ENCODE assay signal across 10 cellular contexts in the genomic region with DNA sequence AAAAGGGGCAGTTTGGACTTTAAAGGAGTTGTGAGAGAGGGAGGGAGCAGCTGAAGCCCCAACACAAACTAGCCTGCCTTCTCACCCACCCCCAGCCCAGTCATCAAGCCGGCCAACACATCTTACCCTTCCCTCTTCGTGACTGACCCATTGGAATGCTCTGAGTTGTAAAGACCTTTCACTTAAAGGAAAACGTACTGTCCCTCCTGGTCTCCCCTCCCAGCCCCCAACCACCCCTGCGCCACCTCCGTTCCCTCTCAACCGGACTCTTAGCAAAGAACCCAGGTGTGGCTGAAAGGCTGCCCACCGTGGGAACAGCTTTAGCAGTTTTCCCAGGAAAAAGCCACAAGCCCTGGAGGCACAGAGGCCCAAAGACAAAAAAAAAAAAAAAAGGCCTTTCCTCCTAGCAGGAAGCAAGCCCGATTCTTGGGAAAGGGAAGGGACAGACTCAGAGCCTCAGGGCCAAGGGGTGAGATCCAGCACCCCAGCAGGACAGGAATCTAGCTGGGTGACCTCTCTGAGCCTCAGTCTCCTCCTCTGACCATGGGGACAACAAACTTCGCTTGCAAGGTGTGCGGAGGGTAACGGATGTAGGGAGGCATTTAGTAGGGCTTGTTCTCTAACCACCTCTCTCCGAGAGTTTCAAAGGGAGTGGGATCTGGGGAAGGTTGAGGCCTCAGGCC. TPM values are rescaled to one million over a fixed set of nuclear protein-coding genes. Genes with fewer than 3 reads are reported as not detected.
A peak's percentile ranks its signal among the peaks of the same experiment; 100 is the strongest.
DNase-seq lines count a peak whose midpoint lies in the region; ATAC-seq and TF ChIP-seq lines count a peak whose summit lies in the region.
"Had no signal": no experiment of that assay in that cellular context is flagged by ENCODE, and none has a peak within 500 bp of the region (broad histone marks: within the 10 kb centered on the region; RNA-seq: fewer than 3 reads in every experiment).

No MANE protein-coding gene starts in this region.

- H3K27ac Mint-ChIP-seq in naive thymus-derived CD8-positive, alpha-beta T cell: peak overlapping the region in 1 of 10 donors; percentile 65

- peaks cover 0 to 8% (median 1%) of the 10 kb centered on the region in 4 donors for H3K4me1 Mint-ChIP-seq in naive thymus-derived CD8-positive, alpha-beta T cell

- no peaks in the 10 kb centered on the region for H3K9me3 Mint-ChIP-seq in naive thymus-derived CD8-positive, alpha-beta T cell

- H3K4me3 Mint-ChIP-seq in naive thymus-derived CD8-positive, alpha-beta T cell: peak overlapping the region; percentile 62 to 80 (median 74)

- peaks cover 0 to 2% (median 0%) of the 10 kb centered on the region in 3 donors for H3K36me3 Mint-ChIP-seq in naive thymus-derived CD8-positive, alpha-beta T cell

- peaks cover 4 to 38% (median 20%) of the 10 kb centered on the region in 5 donors for H3K27me3 Mint-ChIP-seq in naive thymus-derived CD8-positive, alpha-beta T cell

- H3K27ac ChIP-seq in ACC112 (ENCODE audit: low read depth, low read length): peak overlapping the region; percentile 21; the same call in 1 of the 2 replicates

- H2AFZ ChIP-seq in ACC112 (ENCODE audit: low read length, unreplicated experiment): peak overlapping the region; percentile 91

- H3K79me2 ChIP-seq in ACC112 (ENCODE audit: control insufficient read depth, insufficient read depth, low read length, unreplicated experiment): no peaks in the 10 kb centered on the region

- no peaks in the 10 kb centered on the region for H3K36me3 ChIP-seq in ACC112 (ENCODE audit: insufficient read depth, low read length)

- no peaks in the 10 kb centered on the region for H3K27me3 ChIP-seq in ACC112 (ENCODE audit: insufficient read depth, low read length)

- no peak for TF ChIP-seq CTCF in epithelial cell of proximal tubule (conservative IDR thresholded peaks at IDR 0.05; ENCODE audit: low read depth, low read length)

- peaks cover 4% of the 10 kb centered on the region for H3K4me1 ChIP-seq in ACC112 (ENCODE audit: control insufficient read depth, insufficient read depth, low read length, unreplicated experiment)

- ATAC-seq in naive thymus-derived CD8-positive, alpha-beta T cell: no peak
- ATAC-seq in GM19452 (IDR thresholded peaks at IDR 0.05; ENCODE audit: unreplicated experiment): no peak

- peak overlapping the region; percentile 87 for H3K4me3 ChIP-seq in ACC112 (ENCODE audit: low read depth, low read length)
- peak overlapping the region; percentile 65 for H3K4me3 ChIP-seq in epithelial cell of proximal tubule (ENCODE audit: low read depth, low read length)

- POLR2A ChIA-PET in naive thymus-derived CD8-positive, alpha-beta T cell (lab: Charles Lee): interaction anchor here (0.5 kb wide), 1 partner anchor 153 kb away, joined by 8 read pairs; no protein-coding TSS in a partner anchor

- DNase-seq in M059J (ENCODE audit: low read depth) (peak; percentile 22), epithelial cell of proximal tubule (ENCODE audit: low read depth) (no peak), DMS114 treated with DMSO at 0.1 percent for 48 hours (lab: John Stamatoyannopoulos, UW; ENCODE audit: unreplicated experiment) (no peak), kidney glomerular epithelial cell (lab: John Stamatoyannopoulos, UW) (no peak)
- peak in 1 of 10 donors; percentile 42 for DNase-seq in naive thymus-derived CD8-positive, alpha-beta T cell
- DNase-seq in activated effector memory CD4-positive, alpha-beta T cell treated with Interleukin-2 at 50 U/mL for 16 hours: no peak
- DNase-seq: NK-92 treated with Interleukin-12 subunit alpha and Interleukin-12 subunit beta, amount 100 ng/mL, for 24 hours had no signal

RNA-seq across cellular contexts. Expression of a gene that starts 2.4 kb away (rescaled TPM):
- total RNA-seq in M059J (2014; rRNA removed; shearing (Covaris generic)): 0.07 and 0.10 TPM in 2 replicates
- 0.87 and 2.6 TPM in 2 replicates for total RNA-seq in epithelial cell of proximal tubule
- not detected for total RNA-seq in naive thymus-derived CD8-positive, alpha-beta T cell
- not detected for polyA plus RNA-seq in naive thymus-derived CD8-positive, alpha-beta T cell
- total RNA-seq: HT-29 had no signal
